In genomic region chr17:3256575-3256974, GRCh38 we compare ENCODE assay signal across 38 cellular contexts. TPM values are rescaled to one million over a fixed set of nuclear protein-coding genes. Genes with fewer than 3 reads are reported as not detected.
"Had no signal": no experiment of that assay in that cellular context is flagged by ENCODE, and none has a peak within 500 bp of the region (broad histone marks: within the 10 kb centered on the region; RNA-seq: fewer than 3 reads in every experiment).

No MANE protein-coding gene starts in this region.

- H3K27ac Mint-ChIP-seq: mesothelial cell of epicardium; natural killer cell; nephron progenitor cell; neural progenitor cell; stimulated activated memory B cell treated with anti-CD40 and anti-IgM and Interleukin-4, amounts not matched to agents 10 μg/mL and 1 μg/mL and 100 μg/mL, for 72 hours; stimulated activated naive CD8-positive, alpha-beta T cell treated with anti-CD3 and anti-CD28 coated beads, Interleukin-15, amount 100 ng/mL, for 72 hours had no signal

- H3K27me3 ChIP-seq: hepatocyte, neural progenitor cell, neutrophil, right atrium auricular region, right lobe of liver, transverse colon had no signal

- H3K4me1 ChIP-seq: heart right ventricle, left ventricle myocardium inferior, neural progenitor cell, parathyroid adenoma, right atrium auricular region, right lobe of liver, transverse colon, upper lobe of left lung had no signal

- H3K27ac ChIP-seq: heart right ventricle, hepatocyte, left ventricle myocardium inferior, neural progenitor cell, neutrophil, parathyroid adenoma, right atrium auricular region, right lobe of liver, transverse colon, upper lobe of left lung had no signal

- H3K9me3 ChIP-seq: neutrophil, right atrium auricular region, right lobe of liver, transverse colon, upper lobe of left lung had no signal

- H2AFZ ChIP-seq: hepatocyte, neural progenitor cell, parathyroid adenoma had no signal

- DNase-seq: heart right ventricle; islet precursor cell; left ventricle myocardium inferior; mesendoderm; naive B cell; natural killer cell; nephron progenitor cell; occipital lobe; right lobe of liver; stimulated activated CD4-positive, alpha-beta T cell treated with anti-CD3 and anti-CD28 coated beads, Interleukin-1b, Interleukin-23, amount 100 ng/mL, for 48 hours; stimulated activated CD4-positive, alpha-beta T cell treated with anti-CD3 and anti-CD28 coated beads, Interleukin-2, amount 100 ng/mL, for 48 hours; stimulated activated CD4-positive, alpha-beta T cell treated with anti-CD3 and anti-CD28 coated beads, Interleukin-4, amount 100 ng/mL, for 4 hours; stimulated activated CD8-positive, alpha-beta memory T cell treated with anti-CD3 and anti-CD28 coated beads, Interleukin-4, amount 100 ng/mL, for 48 hours; stimulated activated naive CD4-positive, alpha-beta T cell treated with Interleukin-2 at 50 U/mL for 16 hours; stimulated activated naive CD8-positive, alpha-beta T cell treated with anti-CD3 and anti-CD28 coated beads, Interleukin-15, amount 100 ng/mL, for 72 hours; substantia nigra; transverse colon; upper lobe of left lung had no signal

- H3K9me3 Mint-ChIP-seq: natural killer cell had no signal

- H3K36me3 Mint-ChIP-seq: naive B cell; natural killer cell; neural progenitor cell; stimulated activated memory B cell treated with anti-CD40 and anti-IgM and Interleukin-4, amounts not matched to agents 10 μg/mL and 1 μg/mL and 100 μg/mL, for 72 hours had no signal

- H3K79me2 ChIP-seq: hepatocyte, parathyroid adenoma had no signal

- H3K4me3 ChIP-seq: heart right ventricle, hepatocyte, left ventricle myocardium inferior, lung, neural progenitor cell, right atrium auricular region, right lobe of liver, smooth muscle cell, transverse colon, upper lobe of left lung had no signal

- H3K27me3 Mint-ChIP-seq: stimulated activated memory B cell treated with anti-CD40 and anti-IgM and Interleukin-4, amounts not matched to agents 10 μg/mL and 1 μg/mL and 100 μg/mL, for 72 hours; stimulated activated naive CD8-positive, alpha-beta T cell treated with anti-CD3 and anti-CD28 coated beads, Interleukin-15, amount 100 ng/mL, for 72 hours had no signal

- H3K4me3 Mint-ChIP-seq: mesothelial cell of epicardium; naive B cell; natural killer cell; nephron progenitor cell; neural progenitor cell; stimulated activated memory B cell treated with anti-CD40 and anti-IgM and Interleukin-4, amounts not matched to agents 10 μg/mL and 1 μg/mL and 100 μg/mL, for 72 hours; stimulated activated naive CD8-positive, alpha-beta T cell treated with anti-CD3 and anti-CD28 coated beads, Interleukin-15, amount 100 ng/mL, for 72 hours had no signal

- H3K36me3 ChIP-seq: heart right ventricle, left ventricle myocardium inferior, neural progenitor cell, neutrophil, right atrium auricular region, right lobe of liver, transverse colon, upper lobe of left lung had no signal

- FAIRE-seq: urothelium cell line had no signal

- H3K9ac ChIP-seq: neural progenitor cell, parathyroid adenoma had no signal

- H3K4me2 ChIP-seq: hepatocyte, neural progenitor cell, smooth muscle cell had no signal

- H3K4me1 Mint-ChIP-seq: mesothelial cell of epicardium; nephron progenitor cell; neural progenitor cell; stimulated activated naive CD8-positive, alpha-beta T cell treated with anti-CD3 and anti-CD28 coated beads, Interleukin-15, amount 100 ng/mL, for 72 hours had no signal

RNA-seq across cellular contexts. Expression of gene OR3A1, which starts 41.6 kb away (rescaled TPM):
- total RNA-seq: heart right ventricle, hepatocyte, kidney epithelial cell, left ventricle myocardium inferior, lower leg skin, lung, mesothelial cell of epicardium, mononuclear cell, natural killer cell, occipital lobe, osteocyte, posterior vena cava, pulmonary artery endothelial cell, renal cortical epithelial cell, right atrium auricular region, right lobe of liver, smooth muscle cell, transverse colon, upper lobe of left lung had no signal
- polyA plus RNA-seq: heart right ventricle, hepatocyte, lung, smooth muscle cell had no signal

RNA-seq across cellular contexts. Expression of gene OR1A1, which starts 49.1 kb away (rescaled TPM):
- total RNA-seq: heart right ventricle, hepatocyte, kidney epithelial cell, left ventricle myocardium inferior, lower leg skin, lung, mesothelial cell of epicardium, mononuclear cell, natural killer cell, occipital lobe, osteocyte, posterior vena cava, pulmonary artery endothelial cell, renal cortical epithelial cell, right atrium auricular region, right lobe of liver, skeletal muscle tissue, smooth muscle cell, temporal lobe, transverse colon, upper lobe of left lung had no signal
- polyA plus RNA-seq: heart right ventricle, hepatocyte, lung, smooth muscle cell had no signal

RNA-seq across cellular contexts. Expression of gene OR1A2, which starts 59.3 kb away (rescaled TPM):
- total RNA-seq: heart right ventricle, hepatocyte, kidney epithelial cell, left ventricle myocardium inferior, lower leg skin, lung, mesothelial cell of epicardium, mononuclear cell, natural killer cell, occipital lobe, osteocyte, posterior vena cava, pulmonary artery endothelial cell, renal cortical epithelial cell, right atrium auricular region, right lobe of liver, skeletal muscle tissue, smooth muscle cell, temporal lobe, transverse colon, upper lobe of left lung had no signal
- polyA plus RNA-seq: heart right ventricle, hepatocyte, lung, smooth muscle cell, thymus had no signal
